Comparison of ENCODE assay signal across 1 cellular context in the genomic region with DNA sequence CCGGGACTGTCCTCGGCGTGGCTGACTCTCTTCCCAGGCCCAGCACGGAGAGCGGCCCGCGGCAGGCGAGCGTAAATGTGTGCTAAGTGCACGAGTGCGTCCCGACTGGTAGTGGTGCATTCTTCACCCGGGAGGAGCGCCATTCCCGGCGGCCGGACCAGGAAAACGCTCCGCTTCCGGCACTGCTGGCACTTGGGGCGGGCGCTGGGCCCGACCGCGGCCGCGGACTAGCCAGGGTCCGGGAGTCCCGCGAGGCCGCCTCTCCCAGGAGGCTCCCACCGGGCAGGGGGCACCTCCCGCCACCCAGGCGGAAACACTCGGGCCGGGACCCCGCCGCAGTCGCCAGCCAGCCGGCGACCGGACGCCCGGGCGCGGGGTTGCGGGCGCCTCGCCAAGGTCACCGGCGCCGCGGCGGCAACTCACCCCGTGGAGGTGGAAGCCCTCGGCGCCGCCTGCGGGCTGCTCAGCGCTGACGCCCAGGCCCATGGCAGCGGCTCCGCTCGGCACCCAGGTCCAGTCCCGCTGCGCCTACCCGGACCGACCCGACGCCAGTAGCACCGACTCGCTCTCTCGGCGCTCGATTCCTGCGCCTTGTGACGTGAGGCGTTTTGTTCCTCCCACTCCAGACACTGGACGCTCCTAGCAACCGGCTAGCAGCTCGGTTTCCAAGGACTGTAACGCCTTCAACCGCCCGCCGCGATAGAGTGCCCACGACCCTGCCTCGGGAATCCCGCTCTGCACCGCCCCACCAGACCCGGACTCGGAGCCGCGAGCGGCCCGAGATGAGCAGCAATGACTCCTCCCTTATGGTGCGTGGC.
TF ChIP-seq lines count a peak whose summit lies in the region.

TSS of gene GORASP1 (minus strand) at position 572 of the 818 bp plus-strand sequence. CDS start at position 486, 86 bp downstream.
TSS of gene TTC21A (plus strand) at position 625 of the 818 bp plus-strand sequence. CDS start at position 783, 158 bp downstream.

TF ChIP-seq in H1, 55 proteins besides CTCF, POLR2A, EP300 and RAD21:
- 0 out of 2 replicates have a peak, but pooled peaks have one; percentile 16 for TF ChIP-seq YY1 (IDR thresholded peaks at IDR 0.05; ENCODE audit: low read depth, low read length)
- TF ChIP-seq SP1 (IDR thresholded peaks at IDR 0.05; ENCODE audit: low read depth, low read length): no peak
- peak; percentile 93 for TF ChIP-seq CREB1 (IDR thresholded peaks at IDR 0.05)
- TF ChIP-seq SRF (IDR thresholded peaks at IDR 0.05; ENCODE audit: low read depth, low read length): peak; percentile 84
- TF ChIP-seq, protein P1, sequence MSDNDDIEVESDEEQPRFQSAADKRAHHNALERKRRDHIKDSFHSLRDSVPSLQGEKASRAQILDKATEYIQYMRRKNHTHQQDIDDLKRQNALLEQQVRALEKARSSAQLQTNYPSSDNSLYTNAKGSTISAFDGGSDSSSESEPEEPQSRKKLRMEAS (IDR thresholded peaks at IDR 0.05): peak; percentile 41
- no peak for TF ChIP-seq SIRT6 (IDR thresholded peaks at IDR 0.05; ENCODE audit: low read length)
- peak; percentile 54 for TF ChIP-seq PHF8 (conservative IDR thresholded peaks at IDR 0.05; ENCODE audit: low read depth, low read length)
- TF ChIP-seq, protein P2, sequence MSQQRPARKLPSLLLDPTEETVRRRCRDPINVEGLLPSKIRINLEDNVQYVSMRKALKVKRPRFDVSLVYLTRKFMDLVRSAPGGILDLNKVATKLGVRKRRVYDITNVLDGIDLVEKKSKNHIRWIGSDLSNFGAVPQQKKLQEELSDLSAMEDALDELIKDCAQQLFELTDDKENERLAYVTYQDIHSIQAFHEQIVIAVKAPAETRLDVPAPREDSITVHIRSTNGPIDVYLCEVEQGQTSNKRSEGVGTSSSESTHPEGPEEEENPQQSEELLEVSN (IDR thresholded peaks at IDR 0.05): no peak; the same call in 1 of the 2 replicates
- peak; percentile 88 for TF ChIP-seq ASH2L (IDR thresholded peaks at IDR 0.05; ENCODE audit: low read length)
- TF ChIP-seq BCL11A (IDR thresholded peaks at IDR 0.05; ENCODE audit: low read depth in 2 of 2, low read length in 2 of 2): no peak
- peak; percentile 97 for TF ChIP-seq KDM4A (IDR thresholded peaks at IDR 0.05; ENCODE audit: low read depth, low read length, severe bottlenecking)
- TF ChIP-seq RBBP5 (IDR thresholded peaks at IDR 0.05; ENCODE audit: borderline replicate concordance, low read depth, low read length): peak; percentile 44; the same call in 1 of the 2 replicates
- 0 out of 2 replicates have a peak, but pooled peaks have one; percentile 15 for TF ChIP-seq BACH1 (IDR thresholded peaks at IDR 0.05; ENCODE audit: low read length)
- TF ChIP-seq TBP (IDR thresholded peaks at IDR 0.05; ENCODE audit: low read depth, low read length): peak; percentile 17; the same call in 1 of the 2 replicates
- TF ChIP-seq TEAD4 (IDR thresholded peaks at IDR 0.05; ENCODE audit: low read depth, low read length): 0 out of 2 replicates have a peak, but pooled peaks have one; percentile 17
- peak; percentile 85 to 91; a peak in 2 of 4 replicates for TF ChIP-seq SIN3A (conservative IDR thresholded peaks at IDR 0.05 in 1 of 2, IDR thresholded peaks at IDR 0.05 in 1 of 2; ENCODE audit: low read depth in 1 of 2, low read length in 2 of 2)
